10 cellular contexts compared by ENCODE assay signal in genomic region chr4:113692809-113693411, GRCh38.
DNase-seq lines count a peak whose midpoint lies in the region; ATAC-seq and TF ChIP-seq lines count a peak whose summit lies in the region.
"Had no signal": no experiment of that assay in that cellular context is flagged by ENCODE, and none has a peak within 500 bp of the region (broad histone marks: within the 10 kb centered on the region; RNA-seq: fewer than 3 reads in every experiment).

No MANE protein-coding gene starts in this region.

- H3K9me2 ChIP-seq in OCI-LY1 (ENCODE audit: low read depth, low read length) = no peaks in the 10 kb centered on the region

- H3K27ac ChIP-seq in OCI-LY1 (ENCODE audit: low read depth, low read length, poor library complexity, severe bottlenecking) (peak overlapping the region; percentile 61), psoas muscle (peak overlapping the region; percentile 2)

- intact Hi-C loops in psoas muscle (cut with DNase I) = no loop called here

- no peak overlapping the region for H2AFZ ChIP-seq in OCI-LY1 (ENCODE audit: low read length)

- H3K4me2 ChIP-seq in OCI-LY1 (ENCODE audit: low read length) = peak overlapping the region; percentile 26; the same call in 1 of the 2 replicates

- TF ChIP-seq CTCF in OCI-LY1 (IDR thresholded peaks at IDR 0.05; ENCODE audit: low read length) (no peak), psoas muscle (IDR thresholded peaks at IDR 0.05) (no peak), nephron progenitor cell (IDR thresholded peaks at IDR 0.05) (no peak)

- H3K36me3 ChIP-seq in OCI-LY1 (ENCODE audit: insufficient read depth, low read length) (peaks cover 24% of the 10 kb centered on the region; the same call in 1 of the 2 replicates), psoas muscle (ENCODE audit: insufficient read depth in 1 of 2, low read depth in 1 of 2) (no peaks in the 10 kb centered on the region)

- no peak overlapping the region for H3K4me3 Mint-ChIP-seq in nephron progenitor cell

- H4K20me1 ChIP-seq in OCI-LY1 (ENCODE audit: insufficient read depth, low read length) = no peaks in the 10 kb centered on the region

- DNase-seq in psoas muscle = no peak
- DNase-seq in NK-92 treated with Interleukin-12 subunit alpha and Interleukin-12 subunit beta, amount 100 ng/mL, for 24 hours (lab: John Stamatoyannopoulos, UW) = no peak
- DNase-seq in middle frontal gyrus (ENCODE audit: extremely low spot score, low spot score) = no peak
- no peak for DNase-seq in midbrain (lab: John Stamatoyannopoulos, UW)
- DNase-seq in nephron progenitor cell = no peak
- DNase-seq: activated CD4-positive, alpha-beta T cell treated with anti-CD3 and anti-CD28 coated beads for 1 hour; stimulated activated CD4-positive, alpha-beta T cell treated with anti-CD3 and anti-CD28 coated beads, Interleukin-15, amount 100 ng/mL, for 24 hours had no signal

- ATAC-seq in GM18909 (IDR thresholded peaks at IDR 0.05; ENCODE audit: poor library complexity, unreplicated experiment) (peak; percentile 92), HG02852 (IDR thresholded peaks at IDR 0.05; ENCODE audit: unreplicated experiment) (peak; percentile 81), psoas muscle (no peak)

- H3K79me2 ChIP-seq in OCI-LY1 (ENCODE audit: insufficient read depth, low read length) = peaks cover 92% of the 10 kb centered on the region

- H3K4me1 ChIP-seq in OCI-LY1 (ENCODE audit: insufficient read depth, low read length, severe bottlenecking) (peaks cover 45% of the 10 kb centered on the region), psoas muscle (peaks cover 39% of the 10 kb centered on the region)

- H3K27me3 ChIP-seq in OCI-LY1 (ENCODE audit: insufficient read depth, low read length) = no peaks in the 10 kb centered on the region
- H3K27me3 ChIP-seq in psoas muscle (ENCODE audit: insufficient read depth in 3 of 3, low read length in 2 of 3) = no peaks in the 10 kb centered on the region

- no peaks in the 10 kb centered on the region for H3K4me1 Mint-ChIP-seq in nephron progenitor cell

- no peaks in the 10 kb centered on the region for H3K36me3 Mint-ChIP-seq in nephron progenitor cell (ENCODE audit: low read depth)

- H3K9me3 ChIP-seq in OCI-LY1 (ENCODE audit: low read length) = no peaks in the 10 kb centered on the region
- H3K9me3 ChIP-seq in psoas muscle = no peaks in the 10 kb centered on the region

- H3K27ac Mint-ChIP-seq in nephron progenitor cell = no peak overlapping the region

- 52 to 63% (median 56%) methylated on average over 3 of the region's 3 CpGs for WGBS in psoas muscle, 3 donors

- no peaks in the 10 kb centered on the region for H3K9me3 Mint-ChIP-seq in nephron progenitor cell

- no peak overlapping the region for H3K9ac ChIP-seq in OCI-LY1 (ENCODE audit: low read length)

- no peaks in the 10 kb centered on the region for H3F3A ChIP-seq in OCI-LY1 (ENCODE audit: insufficient read depth, low read length)

- H3K4me3 ChIP-seq in OCI-LY1 (ENCODE audit: low read depth, low read length, poor library complexity, severe bottlenecking) (no peak overlapping the region), psoas muscle (no peak overlapping the region)

- no peaks in the 10 kb centered on the region for H3K27me3 Mint-ChIP-seq in nephron progenitor cell (ENCODE audit: low read depth, poor library complexity)

Comparison
In these comparisons a context has a peak if more than half of its experiments do, and no peak if none do; other contexts are left out.
1. ATAC-seq: peak in GM18909 (single experiment) and HG02852 (single experiment); none in psoas muscle (0 of 4).